In the genomic region with DNA sequence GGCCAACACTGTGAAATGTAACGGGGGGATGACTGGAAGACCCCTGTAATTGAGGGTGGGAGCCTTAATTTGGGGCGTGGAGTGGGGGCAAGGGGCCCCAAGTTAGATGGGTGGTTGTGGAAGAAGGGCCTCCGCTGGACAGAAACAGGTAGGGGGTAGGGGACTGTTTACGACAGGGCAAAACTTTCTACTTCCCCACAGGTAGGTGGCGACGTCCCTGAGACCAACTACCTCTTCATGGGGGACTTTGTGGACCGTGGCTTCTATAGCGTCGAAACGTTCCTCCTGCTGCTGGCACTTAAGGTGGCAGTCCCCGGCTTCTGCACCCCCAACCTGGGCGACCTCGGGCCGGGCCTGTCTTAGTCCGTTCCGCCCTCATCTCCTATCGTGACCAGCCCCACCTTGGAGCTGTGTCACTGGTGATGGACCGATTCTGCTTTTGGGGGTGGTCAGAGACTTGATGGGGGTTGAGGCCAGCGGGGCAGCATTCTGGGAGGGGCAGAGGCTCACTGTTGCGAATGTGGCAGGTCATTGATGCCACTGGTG, we compare ENCODE assay signal across 12 cellular contexts.
DNase-seq lines count a peak whose midpoint lies in the region; ATAC-seq and TF ChIP-seq lines count a peak whose summit lies in the region.
"Had no signal": no experiment of that assay in that cellular context is flagged by ENCODE, and none has a peak within 500 bp of the region (broad histone marks: within the 10 kb centered on the region; RNA-seq: fewer than 3 reads in every experiment).

No MANE protein-coding gene starts in this region.

- H3K4me1 ChIP-seq in HEK293 (ENCODE audit: control insufficient read depth, insufficient read depth, low read length): no peaks in the 10 kb centered on the region

- H3K36me3 ChIP-seq in HEK293 (ENCODE audit: control insufficient read depth in 2 of 2, insufficient read depth in 1 of 2, low read length in 2 of 2): peaks cover 29 to 92% of the 10 kb centered on the region in 2 experiments; a peak in 2 of 3 replicates

- POLR2A ChIA-PET in AG04449 (lab: Yijun Ruan, JAX): interaction anchor here (1.2 kb wide), 1 partner anchor 17 kb away, joined by 3 read pairs; the partner anchor contains the start of gene ALDOA
- POLR2A ChIA-PET in HEK293 (lab: Yijun Ruan, JAX): interaction anchor here (1.5 kb wide), 1 partner anchor 16 kb away, joined by 8 read pairs; the partner anchor contains the start of gene ALDOA

- no peaks in the 10 kb centered on the region for H3K9me3 ChIP-seq in HEK293 (ENCODE audit: control insufficient read depth, insufficient read depth, low read depth, low read length)
- H3K9me3 ChIP-seq: BLaER1 treated with 17β-estradiol and CSF1 and Interleukin-3, amounts not matched to agents 10 nM and 100 nM had no signal

- H3K4me3 ChIP-seq in AG04449 (ENCODE audit: low read depth, low read length) (no peak overlapping the region), HEK293 (ENCODE audit: low read depth, low read length) (no peak overlapping the region), cardiac fibroblast (replicated peaks in 1 of 2; ENCODE audit: low read depth in 2 of 2, low read length in 2 of 2) (no peak overlapping the region)
- H3K4me3 ChIP-seq: BLaER1 treated with 17β-estradiol and CSF1 and Interleukin-3, amounts not matched to agents 10 nM and 100 nM; lung had no signal

- H3K27ac ChIP-seq in HEK293 (ENCODE audit: extremely low read depth, low read depth, low read length): no peak overlapping the region

- ATAC-seq in HG03097 (IDR thresholded peaks at IDR 0.05; ENCODE audit: low FRiP score, unreplicated experiment): no peak
- ATAC-seq: activated CD8-positive, alpha-beta memory T cell treated with anti-CD3 and anti-CD28 coated beads, Interleukin-2, amount 10 ng/mL, durations not matched to agents 7 days and 5 days had no signal

- CTCF ChIA-PET in AG04449 (lab: Yijun Ruan, JAX): interaction anchor here (1.0 to 9.2 kb wide), 3 partner anchors 9 to 40 kb away, joined by 3 to 100 read pairs (median 4); partner anchors contain the start of gene TBX6
- CTCF ChIA-PET in HEK293 (lab: Yijun Ruan, JAX): interaction anchor here (0.6 to 1.7 kb wide), 9 partner anchors 9 to 519 kb away, joined by 3 to 5 read pairs (median 4); partner anchors contain the start of genes TBX6 and TMEM219

- no peak for DNase-seq in AG04449 (ENCODE audit: low read depth, low spot score)
- no peak for DNase-seq in cardiac fibroblast (ENCODE audit: low read depth in 2 of 2)
- DNase-seq in UCSD-AML1 (lab: John Stamatoyannopoulos, UW; ENCODE audit: unreplicated experiment): no peak
- DNase-seq in middle frontal gyrus (ENCODE audit: extremely low spot score, low spot score): no peak
- DNase-seq: activated CD8-positive, alpha-beta memory T cell treated with anti-CD3 and anti-CD28 coated beads, Interleukin-2, amount 10 ng/mL, durations not matched to agents 7 days and 5 days; amniotic stem cell; hippocampal formation; NCI-H226 had no signal

- TF ChIP-seq CTCF in AG04449 (IDR thresholded peaks at IDR 0.05; ENCODE audit: insufficient read depth, low read length, missing control alignments): peak; percentile 2
- peak; percentile 28; the same call in 1 of the 2 replicates for TF ChIP-seq CTCF in HEK293 (tag by site-specific recombination; IDR thresholded peaks at IDR 0.05)
- peak; percentile 7 for TF ChIP-seq CTCF in cardiac fibroblast (IDR thresholded peaks at IDR 0.05; ENCODE audit: low read depth, low read length)

TF ChIP-seq in HEK293, 187 proteins besides CTCF, POLR2A, EP300 and RAD21:
- TF ChIP-seq ZNF610 (tag by site-specific recombination; IDR thresholded peaks at IDR 0.05; ENCODE audit: borderline replicate concordance) (no peak), GLIS1 (tag by site-specific recombination; IDR thresholded peaks at IDR 0.05) (no peak), ZNF664 (tag by site-specific recombination; IDR thresholded peaks at IDR 0.05) (no peak), RBAK (tag by site-specific recombination; IDR thresholded peaks at IDR 0.05) (no peak), KLF17 (tag by site-specific recombination; IDR thresholded peaks at IDR 0.05) (no peak), ZNF157 (tag by site-specific recombination; IDR thresholded peaks at IDR 0.05) (no peak)
- TF ChIP-seq, protein P1, sequence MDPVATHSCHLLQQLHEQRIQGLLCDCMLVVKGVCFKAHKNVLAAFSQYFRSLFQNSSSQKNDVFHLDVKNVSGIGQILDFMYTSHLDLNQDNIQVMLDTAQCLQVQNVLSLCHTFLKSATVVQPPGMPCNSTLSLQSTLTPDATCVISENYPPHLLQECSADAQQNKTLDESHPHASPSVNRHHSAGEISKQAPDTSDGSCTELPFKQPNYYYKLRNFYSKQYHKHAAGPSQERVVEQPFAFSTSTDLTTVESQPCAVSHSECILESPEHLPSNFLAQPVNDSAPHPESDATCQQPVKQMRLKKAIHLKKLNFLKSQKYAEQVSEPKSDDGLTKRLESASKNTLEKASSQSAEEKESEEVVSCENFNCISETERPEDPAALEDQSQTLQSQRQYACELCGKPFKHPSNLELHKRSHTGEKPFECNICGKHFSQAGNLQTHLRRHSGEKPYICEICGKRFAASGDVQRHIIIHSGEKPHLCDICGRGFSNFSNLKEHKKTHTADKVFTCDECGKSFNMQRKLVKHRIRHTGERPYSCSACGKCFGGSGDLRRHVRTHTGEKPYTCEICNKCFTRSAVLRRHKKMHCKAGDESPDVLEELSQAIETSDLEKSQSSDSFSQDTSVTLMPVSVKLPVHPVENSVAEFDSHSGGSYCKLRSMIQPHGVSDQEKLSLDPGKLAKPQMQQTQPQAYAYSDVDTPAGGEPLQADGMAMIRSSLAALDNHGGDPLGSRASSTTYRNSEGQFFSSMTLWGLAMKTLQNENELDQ (tag by site-specific recombination; IDR thresholded peaks at IDR 0.05; ENCODE audit: low read depth): no peak
TF ChIP-seq in HEK293: peak in this region for 0.
